12 cellular contexts compared by ENCODE assay signal in genomic region chr1:71834570-71835441, GRCh38.
DNase-seq lines count a peak whose midpoint lies in the region; ATAC-seq, FAIRE-seq and TF ChIP-seq lines count a peak whose summit lies in the region.
"Had no signal": no experiment of that assay in that cellular context is flagged by ENCODE, and none has a peak within 500 bp of the region (broad histone marks: within the 10 kb centered on the region; RNA-seq: fewer than 3 reads in every experiment).

No MANE protein-coding gene starts in this region.

- H3K27me3 ChIP-seq in right atrium auricular region = no peaks in the 10 kb centered on the region
- no peaks in the 10 kb centered on the region for H3K27me3 ChIP-seq in left lung

- H3K27ac ChIP-seq in right atrium auricular region = peak overlapping the region in 1 of 2 donors; percentile 3
- no peak overlapping the region for H3K27ac ChIP-seq in left lung
- H3K27ac ChIP-seq: prostate gland had no signal

- no peak for TF ChIP-seq CTCF in right atrium auricular region (IDR thresholded peaks at IDR 0.05)
- no peak for TF ChIP-seq CTCF in left lung (IDR thresholded peaks at IDR 0.05)

- TF ChIP-seq POLR2A in H54 (IDR thresholded peaks at IDR 0.05; ENCODE audit: low read depth, low read length) = no peak

- H3K36me3 ChIP-seq in right atrium auricular region = no peaks in the 10 kb centered on the region
- H3K36me3 ChIP-seq in left lung = no peaks in the 10 kb centered on the region
- H3K36me3 ChIP-seq: prostate gland had no signal

- H3K4me3 ChIP-seq in right atrium auricular region (no peak overlapping the region), left lung (no peak overlapping the region)
- H3K4me3 ChIP-seq: prostate gland had no signal

- intact Hi-C loops in left lung (cut with DNase I) = no loop called here

- H3K4me1 ChIP-seq in right atrium auricular region (peaks cover 0 to 5% of the 10 kb centered on the region in 2 donors), left lung (no peaks in the 10 kb centered on the region)
- H3K4me1 ChIP-seq: prostate gland had no signal

- H3K9me3 ChIP-seq in right atrium auricular region = no peaks in the 10 kb centered on the region
- no peaks in the 10 kb centered on the region for H3K9me3 ChIP-seq in left lung
- H3K9me3 ChIP-seq: prostate gland had no signal

- ATAC-seq in GM18867 (IDR thresholded peaks at IDR 0.05; ENCODE audit: unreplicated experiment) (peak; percentile 12), left lung (no peak)
- ATAC-seq: activated CD4-positive, alpha-beta T cell treated with anti-CD3 and anti-CD28 coated beads for 36 hours had no signal

- DNase-seq in H54 (ENCODE audit: insufficient read length, low spot score) (no peak), SK-N-DZ (ENCODE audit: low spot score) (peak; percentile 59), right atrium auricular region (ENCODE audit: low spot score) (peak; percentile 58), left lung (no peak), RPMI8226 (no peak), NOMO-1 treated with dmso at 0.1 percent for 144 hours (lab: John Stamatoyannopoulos, UW; ENCODE audit: unreplicated experiment) (no peak), T-helper 2 cell (no peak)
- DNase-seq: activated CD4-positive, alpha-beta T cell treated with anti-CD3 and anti-CD28 coated beads for 36 hours; CD4-positive, alpha-beta memory T cell; NCI-H526 had no signal

- peak; percentile 30 for FAIRE-seq in H54 (lab: Jason Lieb, UNC)

Comparison
In these comparisons a context has a peak if more than half of its experiments do, and no peak if none do; other contexts are left out.
1. DNase-seq: peak in SK-N-DZ (single experiment) and right atrium auricular region (single experiment); none in H54 (single experiment), left lung (0 of 2), RPMI8226 (single experiment), NOMO-1 treated with dmso at 0.1 percent for 144 hours (single experiment) and T-helper 2 cell (0 of 5).